ENCODE assay signal across 14 cellular contexts in genomic region chr1:217494767-217495166, GRCh38.
DNase-seq lines count a peak whose midpoint lies in the region; ATAC-seq and TF ChIP-seq lines count a peak whose summit lies in the region.
"Had no signal": no experiment of that assay in that cellular context is flagged by ENCODE, and none has a peak within 500 bp of the region (broad histone marks: within the 10 kb centered on the region; RNA-seq: fewer than 3 reads in every experiment).

No MANE protein-coding gene starts in this region.

- H3K36me3 Mint-ChIP-seq in activated CD8-positive, alpha-beta T cell treated with anti-CD3 and anti-CD28 coated beads for 36 hours (ENCODE audit: low read depth): peaks cover 22% of the 10 kb centered on the region
- H3K36me3 Mint-ChIP-seq in activated naive CD4-positive, alpha-beta T cell treated with anti-CD3 and anti-CD28 coated beads, Interleukin-2, amount 10 ng/mL, durations not matched to agents 7 days and 5 days: peaks cover 2% of the 10 kb centered on the region

- no peaks in the 10 kb centered on the region for H3K27me3 Mint-ChIP-seq in activated CD8-positive, alpha-beta T cell treated with anti-CD3 and anti-CD28 coated beads for 36 hours
- H3K27me3 Mint-ChIP-seq in activated naive CD4-positive, alpha-beta T cell treated with anti-CD3 and anti-CD28 coated beads, Interleukin-2, amount 10 ng/mL, durations not matched to agents 7 days and 5 days: no peaks in the 10 kb centered on the region

- no peak for TF ChIP-seq CTCF in GM06990 (IDR thresholded peaks at IDR 0.05; ENCODE audit: insufficient read depth, low read length, poor library complexity, severe bottlenecking)
- no peak for TF ChIP-seq CTCF in activated CD8-positive, alpha-beta T cell treated with anti-CD3 and anti-CD28 coated beads for 36 hours (IDR thresholded peaks at IDR 0.05)

- no peaks in the 10 kb centered on the region for H3K36me3 ChIP-seq in GM06990 (ENCODE audit: control insufficient read depth, insufficient read depth, low read length)

- intact Hi-C loops in activated CD8-positive, alpha-beta T cell treated with anti-CD3 and anti-CD28 coated beads for 36 hours (cut with micrococcal nuclease): no loop called here

- H3K27me3 ChIP-seq in GM06990 (replicated peaks; ENCODE audit: control insufficient read depth, insufficient read depth, low read length): no peaks in the 10 kb centered on the region

- ATAC-seq in GM19324 (IDR thresholded peaks at IDR 0.05; ENCODE audit: low FRiP score, unreplicated experiment) (peak; percentile 41), HG02588 (IDR thresholded peaks at IDR 0.05; ENCODE audit: unreplicated experiment) (peak; percentile 81), HG03159 (IDR thresholded peaks at IDR 0.05; ENCODE audit: unreplicated experiment) (peak; percentile 67)
- no peak for ATAC-seq in activated CD8-positive, alpha-beta T cell treated with anti-CD3 and anti-CD28 coated beads for 36 hours

- no peak overlapping the region for H3K4me3 Mint-ChIP-seq in activated CD8-positive, alpha-beta T cell treated with anti-CD3 and anti-CD28 coated beads for 36 hours
- H3K4me3 Mint-ChIP-seq in activated naive CD4-positive, alpha-beta T cell treated with anti-CD3 and anti-CD28 coated beads, Interleukin-2, amount 10 ng/mL, durations not matched to agents 7 days and 5 days: no peak overlapping the region

- peaks cover 5% of the 10 kb centered on the region for H3K4me1 Mint-ChIP-seq in activated CD8-positive, alpha-beta T cell treated with anti-CD3 and anti-CD28 coated beads for 36 hours (ENCODE audit: low read depth)
- H3K4me1 Mint-ChIP-seq in activated naive CD4-positive, alpha-beta T cell treated with anti-CD3 and anti-CD28 coated beads, Interleukin-2, amount 10 ng/mL, durations not matched to agents 7 days and 5 days: peaks cover 2% of the 10 kb centered on the region

- POLR2A ChIA-PET in activated CD8-positive, alpha-beta T cell treated with anti-CD3 and anti-CD28 coated beads for 36 hours (lab: Charles Lee): no interaction called here

- DNase-seq in GM06990 (ENCODE audit: extremely low read depth, insufficient read length): peak; percentile 28
- DNase-seq in activated CD8-positive, alpha-beta T cell treated with anti-CD3 and anti-CD28 coated beads for 36 hours: no peak
- no peak for DNase-seq in foreskin melanocyte
- no peak for DNase-seq in activated naive CD4-positive, alpha-beta T cell treated with anti-CD3 and anti-CD28 coated beads, Interleukin-2, amount 10 ng/mL, durations not matched to agents 7 days and 5 days
- DNase-seq in epidermal melanocyte (ENCODE audit: insufficient read length, low spot score): no peak
- DNase-seq: activated CD4-positive, alpha-beta T cell treated with anti-CD3 and anti-CD28 coated beads, Interleukin-2, amount 50 U/mL, for 1 hour; activated gamma-delta T cell; mesenchymal stem cell; NCI-H1105; posterior cingulate gyrus; stimulated activated CD4-positive, alpha-beta T cell treated with anti-CD3 and anti-CD28 coated beads, Interleukin-4, amount 100 ng/mL, for 24 hours had no signal

- no peak overlapping the region for H3K27ac Mint-ChIP-seq in activated CD8-positive, alpha-beta T cell treated with anti-CD3 and anti-CD28 coated beads for 36 hours
- no peak overlapping the region for H3K27ac Mint-ChIP-seq in activated naive CD4-positive, alpha-beta T cell treated with anti-CD3 and anti-CD28 coated beads, Interleukin-2, amount 10 ng/mL, durations not matched to agents 7 days and 5 days

- no peaks in the 10 kb centered on the region for H3K9me3 Mint-ChIP-seq in activated CD8-positive, alpha-beta T cell treated with anti-CD3 and anti-CD28 coated beads for 36 hours
- H3K9me3 Mint-ChIP-seq in activated naive CD4-positive, alpha-beta T cell treated with anti-CD3 and anti-CD28 coated beads, Interleukin-2, amount 10 ng/mL, durations not matched to agents 7 days and 5 days: no peaks in the 10 kb centered on the region

- CTCF ChIA-PET in activated CD8-positive, alpha-beta T cell treated with anti-CD3 and anti-CD28 coated beads for 36 hours (lab: Charles Lee): no interaction called here
- CTCF ChIA-PET in activated naive CD4-positive, alpha-beta T cell treated with anti-CD3 and anti-CD28 coated beads, Interleukin-2, amount 10 ng/mL, durations not matched to agents 7 days and 5 days (lab: Charles Lee): no interaction called here

- no peak overlapping the region for H3K4me3 ChIP-seq in GM06990 (replicated peaks; ENCODE audit: low read depth, low read length)
